In the genomic region with DNA sequence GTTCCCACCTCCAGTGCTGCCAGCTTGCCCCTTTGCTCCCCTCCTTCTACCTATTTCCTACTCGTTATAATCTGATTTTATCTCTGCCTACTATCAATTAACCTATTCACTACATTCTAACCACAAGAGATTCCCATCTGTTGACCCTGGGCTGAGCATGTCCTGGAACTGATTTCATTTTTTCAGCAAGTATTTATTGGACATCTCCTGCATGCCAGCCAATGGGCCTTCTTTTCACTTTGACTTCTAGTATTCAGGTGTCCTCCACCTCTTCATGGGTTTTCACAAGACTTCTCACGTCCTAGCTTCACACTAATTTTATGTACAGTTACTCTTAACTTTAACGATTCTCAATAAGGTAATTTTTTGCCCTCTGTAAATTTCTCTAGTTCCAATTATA, we compare ENCODE assay signal across 23 cellular contexts.
"Had no signal": no experiment of that assay in that cellular context is flagged by ENCODE, and none has a peak within 500 bp of the region (broad histone marks: within the 10 kb centered on the region; RNA-seq: fewer than 3 reads in every experiment).

No MANE protein-coding gene starts in this region.

- ATAC-seq: gastroesophageal sphincter; left cardiac atrium; left ventricle myocardium superior; right cardiac atrium; stimulated activated naive B cell treated with anti-CD40 and anti-IgM and Interleukin-4, amounts not matched to agents 10 μg/mL and 1 μg/mL and 100 μg/mL, for 72 hours had no signal

- H3K27ac ChIP-seq: gastroesophageal sphincter, stomach, thyroid gland, upper lobe of left lung, vagina had no signal

- DNase-seq: activated CD4-positive, alpha-beta T cell treated with anti-CD3 and anti-CD28 coated beads for 4 hours; activated CD4-positive, alpha-beta T cell treated with anti-CD3 and anti-CD28 coated beads, Interleukin-2, amount 50 U/mL, for 4 hours; activated CD4-positive, CD25-positive, alpha-beta regulatory T cell; activated effector memory CD4-positive, alpha-beta T cell treated with Interleukin-2 at 50 U/mL for 16 hours; activated naive CD4-positive, alpha-beta T cell treated with Interleukin-2 at 50 U/mL for 16 hours; anterior cingulate cortex; dermis blood vessel endothelial cell; effector CD8-positive, alpha-beta T cell; erythroblast; hippocampal formation; left cardiac atrium; left ventricle myocardium superior; mammary epithelial cell; posterior cingulate gyrus; right cardiac atrium; stimulated activated CD4-positive, alpha-beta T cell treated with anti-CD3 and anti-CD28 coated beads, Interleukin-15, amount 100 ng/mL, for 24 hours; stimulated activated CD4-positive, alpha-beta T cell treated with anti-CD3 and anti-CD28 coated beads, Interleukin-2, amount 100 ng/mL, for 24 hours; stimulated activated naive B cell treated with anti-CD40 and anti-IgM and Interleukin-4, amounts not matched to agents 10 μg/mL and 1 μg/mL and 100 μg/mL, for 72 hours; thyroid gland; upper lobe of left lung had no signal
